Comparison of ENCODE assay signal across 25 cellular contexts in the genomic region with DNA sequence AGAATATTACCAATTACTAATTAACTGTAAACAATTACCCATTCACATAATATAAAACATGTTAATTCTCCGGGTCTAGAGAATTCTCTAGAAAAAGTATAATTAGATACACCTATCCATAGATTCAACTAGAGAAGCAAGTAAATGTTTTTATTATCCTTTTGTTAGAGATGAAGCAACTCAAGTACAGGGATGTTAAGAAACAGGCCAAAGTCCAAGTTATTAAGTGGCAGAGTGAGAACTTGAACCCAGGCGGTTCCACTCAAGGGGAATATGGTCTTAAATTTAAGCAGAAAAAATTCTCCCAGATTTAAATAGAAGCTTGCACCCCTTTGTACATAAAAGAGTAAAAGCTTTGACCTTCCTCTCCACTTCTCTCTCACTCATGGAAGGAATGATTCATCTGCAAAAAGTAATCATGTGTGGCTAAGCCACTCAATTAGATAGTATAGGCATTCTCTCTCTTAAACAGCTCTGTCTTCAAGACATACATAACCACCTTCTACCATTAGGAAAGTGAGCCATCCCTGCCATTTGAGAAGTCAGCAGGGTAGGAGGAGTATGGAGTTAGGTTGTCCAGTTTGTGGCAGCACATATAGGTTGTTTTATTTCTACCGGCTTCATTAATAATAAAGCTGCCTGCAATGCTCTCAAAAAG. TPM values are rescaled to one million over a fixed set of nuclear protein-coding genes. Genes with fewer than 3 reads are reported as not detected.
DNase-seq lines count a peak whose midpoint lies in the region; ATAC-seq, FAIRE-seq and TF ChIP-seq lines count a peak whose summit lies in the region.
"Had no signal": no experiment of that assay in that cellular context is flagged by ENCODE, and none has a peak within 500 bp of the region (broad histone marks: within the 10 kb centered on the region; RNA-seq: fewer than 3 reads in every experiment).

No MANE protein-coding gene starts in this region.

- in situ Hi-C loops in G401 (cut with HindIII; ENCODE audit: low sequenced_read_pairs), result no loop called here

- DNase-seq in DMS53 (lab: John Stamatoyannopoulos, UW) (peak; percentile 21), DMS53 treated with DMSO at 0.1 percent for 48 hours (lab: John Stamatoyannopoulos, UW; ENCODE audit: unreplicated experiment) (no peak), H54 (ENCODE audit: insufficient read length, low spot score) (no peak), astrocyte of the hippocampus (ENCODE audit: low read depth, low spot score) (peak; percentile 12), mucosa of descending colon (no peak), G401 (ENCODE audit: low spot score) (no peak), NCI-H1092 treated with DMSO at 0.1 percent for 48 hours (lab: John Stamatoyannopoulos, UW) (no peak)
- DNase-seq: activated CD4-positive, alpha-beta T cell treated with anti-CD3 and anti-CD28 coated beads for 48 hours; activated CD8-positive, alpha-beta memory T cell treated with anti-CD3 and anti-CD28 coated beads, Interleukin-2, amount 10 ng/mL, durations not matched to agents 7 days and 5 days; effector memory CD4-positive, alpha-beta T cell; erythroblast; foreskin keratinocyte; heart right ventricle; left cardiac atrium; mammary epithelial cell; NCI-H146; NCI-H446; sigmoid colon; stimulated activated CD4-positive, alpha-beta T cell treated with anti-CD3 and anti-CD28 coated beads, Interleukin-4, amount 100 ng/mL, for 4 hours; stimulated activated naive B cell treated with anti-CD40 and anti-IgM and Interleukin-4, amounts not matched to agents 10 μg/mL and 1 μg/mL and 100 μg/mL, for 72 hours; thyroid gland had no signal

- FAIRE-seq in H54 (lab: Jason Lieb, UNC), result peak; percentile 30
- FAIRE-seq: D721Med, GM12878 had no signal

- TF ChIP-seq POLR2A in H54 (IDR thresholded peaks at IDR 0.05; ENCODE audit: low read depth, low read length), result no peak

- peaks cover 7% of the 10 kb centered on the region for H3K36me3 ChIP-seq in mucosa of descending colon (ENCODE audit: low read depth)

- H3K4me1 ChIP-seq in mucosa of descending colon (ENCODE audit: low read depth), result no peaks in the 10 kb centered on the region
- H3K4me1 ChIP-seq: foreskin keratinocyte, thyroid gland had no signal

- H3K4me3 ChIP-seq in mucosa of descending colon, result no peak overlapping the region
- H3K4me3 ChIP-seq: GM12878, heart right ventricle, sigmoid colon, thyroid gland, vagina had no signal

- TF ChIP-seq CTCF in mucosa of descending colon (IDR thresholded peaks at IDR 0.05), result no peak

- H3K9me3 ChIP-seq in mucosa of descending colon, result no peaks in the 10 kb centered on the region
- H3K9me3 ChIP-seq: heart right ventricle, sigmoid colon, thyroid gland, vagina had no signal

- intact Hi-C loops in mucosa of descending colon (cut with DNase I, micrococcal nuclease), result no loop called here

- peak; percentile 74 for ATAC-seq in mucosa of descending colon
- no peak for ATAC-seq in HG03045 (IDR thresholded peaks at IDR 0.05; ENCODE audit: unreplicated experiment)
- ATAC-seq: activated CD8-positive, alpha-beta memory T cell treated with anti-CD3 and anti-CD28 coated beads, Interleukin-2, amount 10 ng/mL, durations not matched to agents 7 days and 5 days; foreskin keratinocyte; GM12878; heart right ventricle; left cardiac atrium had no signal

RNA-seq across cellular contexts. Expression of a gene that starts 34.1 kb away (rescaled TPM):
- total RNA-seq in mucosa of descending colon, result 10 to 100 TPM; 42.0 to 65.4 (median 45.1) TPM
- 16.4 and 79.7 TPM in 2 replicates for total RNA-seq in G401 (2014; rRNA removed; shearing (Covaris generic))

Comparison
In these comparisons a context has a peak if more than half of its experiments do, and no peak if none do; other contexts are left out.
1. DNase-seq: peak in DMS53 (single experiment) and astrocyte of the hippocampus (single experiment); none in DMS53 treated with DMSO at 0.1 percent for 48 hours (single experiment), H54 (single experiment), mucosa of descending colon (0 of 3), G401 (single experiment) and NCI-H1092 treated with DMSO at 0.1 percent for 48 hours (single experiment).